Comparison of ENCODE assay signal across 14 cellular contexts in the genomic region with DNA sequence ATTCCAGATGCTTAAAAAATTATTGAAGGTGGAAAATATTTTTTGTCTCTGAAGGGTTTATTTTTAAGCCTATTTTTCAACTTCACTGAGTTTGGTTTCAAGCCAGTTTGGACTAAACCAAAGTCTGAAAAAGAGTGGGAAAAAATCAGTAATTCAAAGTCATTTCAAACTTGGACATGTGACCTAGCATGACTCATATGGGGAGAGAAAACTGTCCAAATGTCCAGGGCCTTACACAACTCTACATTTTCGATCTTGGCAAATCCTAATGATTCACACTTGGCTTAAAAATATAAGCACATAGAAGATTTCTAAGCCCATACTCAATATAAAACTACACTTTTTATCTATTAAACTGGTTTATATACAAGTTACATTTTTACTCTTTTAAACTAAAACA.
A peak's percentile ranks its signal among the peaks of the same experiment; 100 is the strongest.
DNase-seq lines count a peak whose midpoint lies in the region; ATAC-seq and TF ChIP-seq lines count a peak whose summit lies in the region.
"Had no signal": no experiment of that assay in that cellular context is flagged by ENCODE, and none has a peak within 500 bp of the region (broad histone marks: within the 10 kb centered on the region; RNA-seq: fewer than 3 reads in every experiment).

No MANE protein-coding gene starts in this region.

- DNase-seq in AG08395 (ENCODE audit: low spot score): peak; percentile 74
- peak; percentile 16 for DNase-seq in MV-4-11 (lab: John Stamatoyannopoulos, UW)
- DNase-seq in epithelial cell of proximal tubule (ENCODE audit: low read depth): peak; percentile 54
- peak; percentile 76 for DNase-seq in myocyte (ENCODE audit: low read depth)
- DNase-seq in NCI-H2029 treated with DMSO at 0.1 percent for 48 hours (lab: John Stamatoyannopoulos, UW): no peak
- no peak for DNase-seq in DMS53 treated with DMSO at 0.1 percent for 48 hours (lab: John Stamatoyannopoulos, UW; ENCODE audit: unreplicated experiment)
- DNase-seq: activated CD4-positive, alpha-beta T cell treated with anti-CD3 and anti-CD28 coated beads, Interleukin-2, amount 50 U/mL, for 48 hours; esophagus squamous epithelium; NCI-H1105; retina; T-cell had no signal

- ATAC-seq in HG03159 (IDR thresholded peaks at IDR 0.05; ENCODE audit: unreplicated experiment): no peak
- no peak for ATAC-seq in GM18909 (IDR thresholded peaks at IDR 0.05; ENCODE audit: poor library complexity, unreplicated experiment)
- ATAC-seq: T-cell had no signal

- no peak overlapping the region for H3K4me3 ChIP-seq in epithelial cell of proximal tubule (ENCODE audit: low read depth, low read length)
- H3K4me3 ChIP-seq: BLaER1 treated with 17β-estradiol and CSF1 and Interleukin-3, amounts not matched to agents 10 nM and 100 nM; esophagus squamous epithelium had no signal

- no peak for TF ChIP-seq CTCF in epithelial cell of proximal tubule (conservative IDR thresholded peaks at IDR 0.05; ENCODE audit: low read depth, low read length)

Comparison
In these comparisons a context has a peak if more than half of its experiments do, and no peak if none do; other contexts are left out.
1. DNase-seq: peak in AG08395 (single experiment), MV-4-11 (single experiment), epithelial cell of proximal tubule (single experiment) and myocyte (single experiment); none in NCI-H2029 treated with DMSO at 0.1 percent for 48 hours (single experiment) and DMS53 treated with DMSO at 0.1 percent for 48 hours (single experiment).